In genomic region chr1:7915826-7916225, GRCh38 we compare ENCODE assay signal across 14 cellular contexts. TPM values are rescaled to one million over a fixed set of nuclear protein-coding genes. Genes with fewer than 3 reads are reported as not detected.
A peak's percentile ranks its signal among the peaks of the same experiment; 100 is the strongest.
DNase-seq lines count a peak whose midpoint lies in the region; ATAC-seq and TF ChIP-seq lines count a peak whose summit lies in the region.
"Had no signal": no experiment of that assay in that cellular context is flagged by ENCODE, and none has a peak within 500 bp of the region (broad histone marks: within the 10 kb centered on the region; RNA-seq: fewer than 3 reads in every experiment).

No MANE protein-coding gene starts in this region.

- no peak overlapping the region for H3K4me3 ChIP-seq in MM.1S (ENCODE audit: low read length)
- no peak overlapping the region for H3K4me3 ChIP-seq in SJCRH30
- H3K4me3 ChIP-seq: adrenal gland had no signal

- H3F3A ChIP-seq in MM.1S (ENCODE audit: insufficient read depth, low read length), result no peaks in the 10 kb centered on the region

- H3K36me3 ChIP-seq in MM.1S (replicated peaks; ENCODE audit: insufficient read depth, low read length) (no peaks in the 10 kb centered on the region), SJCRH30 (no peaks in the 10 kb centered on the region)
- H3K36me3 ChIP-seq: adrenal gland had no signal

- no peaks in the 10 kb centered on the region for H3K79me2 ChIP-seq in MM.1S (ENCODE audit: low read length)

- no peak overlapping the region for H2AFZ ChIP-seq in MM.1S (ENCODE audit: low read length)

- POLR2A ChIA-PET in activated CD4-positive, alpha-beta T cell treated with anti-CD3 and anti-CD28 coated beads for 36 hours (lab: Charles Lee), result interaction anchor here (0.6 to 0.7 kb wide), 3 partner anchors 38 to 1241 kb away, joined by 3 to 6 read pairs (median 3); no protein-coding TSS in a partner anchor
- POLR2A ChIA-PET in activated CD4-positive, alpha-beta T cell treated with anti-CD3 and anti-CD28 coated beads, Interleukin-2, amount 10 ng/mL, durations not matched to agents 7 days and 5 days (lab: Charles Lee), result no interaction called here

- peaks cover 43% of the 10 kb centered on the region for H3K4me1 Mint-ChIP-seq in activated CD4-positive, alpha-beta T cell treated with anti-CD3 and anti-CD28 coated beads for 36 hours
- peaks cover 12% of the 10 kb centered on the region for H3K4me1 Mint-ChIP-seq in activated CD4-positive, alpha-beta T cell treated with anti-CD3 and anti-CD28 coated beads, Interleukin-2, amount 10 ng/mL, durations not matched to agents 7 days and 5 days

- peak overlapping the region; percentile 82 for H3K27ac Mint-ChIP-seq in activated CD4-positive, alpha-beta T cell treated with anti-CD3 and anti-CD28 coated beads for 36 hours
- no peak overlapping the region for H3K27ac Mint-ChIP-seq in activated CD4-positive, alpha-beta T cell treated with anti-CD3 and anti-CD28 coated beads, Interleukin-2, amount 10 ng/mL, durations not matched to agents 7 days and 5 days
- H3K27ac Mint-ChIP-seq: CD14-positive monocyte had no signal

- H3K4me1 ChIP-seq in MM.1S (ENCODE audit: low read length) (no peaks in the 10 kb centered on the region), SJCRH30 (no peaks in the 10 kb centered on the region)
- H3K4me1 ChIP-seq: adrenal gland had no signal

- peak; percentile 41 for DNase-seq in activated CD4-positive, alpha-beta T cell treated with anti-CD3 and anti-CD28 coated beads for 36 hours
- DNase-seq in activated CD4-positive, alpha-beta T cell treated with anti-CD3 and anti-CD28 coated beads, Interleukin-2, amount 10 ng/mL, durations not matched to agents 7 days and 5 days, result no peak
- DNase-seq in activated CD8-positive, alpha-beta memory T cell treated with anti-CD3 and anti-CD28 coated beads, Interleukin-2, amount 50 U/mL, for 24 hours (ENCODE audit: extremely low read depth), result peak; percentile 24
- peak; percentile 21 for DNase-seq in activated naive CD8-positive, alpha-beta T cell treated with anti-CD3 and anti-CD28 coated beads, Interleukin-2, amount 50 U/mL, for 16 hours (ENCODE audit: low read depth, low spot score)
- peak; percentile 34 to 39 for DNase-seq in stimulated activated CD8-positive, alpha-beta memory T cell treated with anti-CD3 and anti-CD28 coated beads, Interleukin-4, amount 100 ng/mL, for 1 hour (ENCODE audit: low read depth in 2 of 2, low spot score in 1 of 2)
- DNase-seq in MM.1S, result no peak
- no peak for DNase-seq in SJCRH30
- DNase-seq: adrenal gland, DMS79 treated with DMSO at 0.1 percent for 48 hours, IMR-90 had no signal

- no peaks in the 10 kb centered on the region for H4K20me1 ChIP-seq in MM.1S (ENCODE audit: insufficient read depth, low read length)

- no peaks in the 10 kb centered on the region for H3K27me3 Mint-ChIP-seq in activated CD4-positive, alpha-beta T cell treated with anti-CD3 and anti-CD28 coated beads for 36 hours
- no peaks in the 10 kb centered on the region for H3K27me3 Mint-ChIP-seq in activated CD4-positive, alpha-beta T cell treated with anti-CD3 and anti-CD28 coated beads, Interleukin-2, amount 10 ng/mL, durations not matched to agents 7 days and 5 days

- no peaks in the 10 kb centered on the region for H3K9me2 ChIP-seq in MM.1S (replicated peaks; ENCODE audit: insufficient read depth, low read length)

- TF ChIP-seq CTCF in MM.1S (IDR thresholded peaks at IDR 0.05; ENCODE audit: low read length), result no peak

- H3K9me3 ChIP-seq in MM.1S (replicated peaks; ENCODE audit: insufficient read depth, low read length) (no peaks in the 10 kb centered on the region), SJCRH30 (replicated peaks) (no peaks in the 10 kb centered on the region)
- H3K9me3 ChIP-seq: adrenal gland had no signal

- H3K9ac ChIP-seq in MM.1S (ENCODE audit: low read length), result no peak overlapping the region

- ATAC-seq in activated CD4-positive, alpha-beta T cell treated with anti-CD3 and anti-CD28 coated beads for 36 hours, result no peak
- no peak for ATAC-seq in GM18861 (IDR thresholded peaks at IDR 0.05; ENCODE audit: unreplicated experiment)
- ATAC-seq: left lobe of liver had no signal

- CTCF ChIA-PET in activated CD4-positive, alpha-beta T cell treated with anti-CD3 and anti-CD28 coated beads for 36 hours (lab: Charles Lee), result interaction anchor here (1.0 to 2.3 kb wide), 6 partner anchors 9 to 247 kb away, joined by 3 to 6 read pairs (median 4); partner anchors contain the start of gene TNFRSF9
- CTCF ChIA-PET in activated CD4-positive, alpha-beta T cell treated with anti-CD3 and anti-CD28 coated beads, Interleukin-2, amount 10 ng/mL, durations not matched to agents 7 days and 5 days (lab: Charles Lee), result interaction anchor here (0.5 to 1.0 kb wide), 2 partner anchors 12 to 105 kb away, joined by 3 to 6 read pairs; no protein-coding TSS in a partner anchor

- intact Hi-C loops in activated CD4-positive, alpha-beta T cell treated with anti-CD3 and anti-CD28 coated beads for 36 hours (cut with DNase I, micrococcal nuclease), result no loop called here

- peaks cover 32% of the 10 kb centered on the region for H3K27me3 ChIP-seq in MM.1S (replicated peaks; ENCODE audit: insufficient read depth, low read length)
- H3K27me3 ChIP-seq in SJCRH30, result no peaks in the 10 kb centered on the region; the same call in 1 of the 2 replicates

- H3K4me2 ChIP-seq in MM.1S (ENCODE audit: low read depth, low read length), result no peak overlapping the region

- H3K27ac ChIP-seq in MM.1S (ENCODE audit: low read length) (no peak overlapping the region), SJCRH30 (no peak overlapping the region)
- H3K27ac ChIP-seq: adrenal gland had no signal

- no peak overlapping the region for H3K4me3 Mint-ChIP-seq in activated CD4-positive, alpha-beta T cell treated with anti-CD3 and anti-CD28 coated beads for 36 hours
- no peak overlapping the region for H3K4me3 Mint-ChIP-seq in activated CD4-positive, alpha-beta T cell treated with anti-CD3 and anti-CD28 coated beads, Interleukin-2, amount 10 ng/mL, durations not matched to agents 7 days and 5 days
- H3K4me3 Mint-ChIP-seq: CD14-positive monocyte had no signal

- peaks cover 5% of the 10 kb centered on the region for H3K36me3 Mint-ChIP-seq in activated CD4-positive, alpha-beta T cell treated with anti-CD3 and anti-CD28 coated beads for 36 hours (ENCODE audit: low read depth)
- no peaks in the 10 kb centered on the region for H3K36me3 Mint-ChIP-seq in activated CD4-positive, alpha-beta T cell treated with anti-CD3 and anti-CD28 coated beads, Interleukin-2, amount 10 ng/mL, durations not matched to agents 7 days and 5 days (ENCODE audit: low read depth)

- no peaks in the 10 kb centered on the region for H3K9me3 Mint-ChIP-seq in activated CD4-positive, alpha-beta T cell treated with anti-CD3 and anti-CD28 coated beads for 36 hours (ENCODE audit: low read depth)
- no peaks in the 10 kb centered on the region for H3K9me3 Mint-ChIP-seq in activated CD4-positive, alpha-beta T cell treated with anti-CD3 and anti-CD28 coated beads, Interleukin-2, amount 10 ng/mL, durations not matched to agents 7 days and 5 days

RNA-seq across cellular contexts. Expression of gene TNFRSF9, which starts 24.8 kb away (rescaled TPM):
- total RNA-seq in activated CD4-positive, alpha-beta T cell treated with anti-CD3 and anti-CD28 coated beads for 36 hours, result 10 to 100 TPM; 26.8 to 28.2 TPM
- under 1 TPM; 0.57 to 0.62 TPM for total RNA-seq in activated CD4-positive, alpha-beta T cell treated with anti-CD3 and anti-CD28 coated beads, Interleukin-2, amount 10 ng/mL, durations not matched to agents 7 days and 5 days
- 0.13 TPM in 1 of 2 replicates, not detected in the other for total RNA-seq in SJCRH30 (2014; rRNA removed; shearing (Covaris generic))
- total RNA-seq: osteocyte had no signal

RNA-seq across cellular contexts. Expression of gene PARK7, which starts 45.7 kb away (rescaled TPM):
- 100 to 1,000 TPM; 294 to 390 TPM for total RNA-seq in activated CD4-positive, alpha-beta T cell treated with anti-CD3 and anti-CD28 coated beads for 36 hours
- total RNA-seq in activated CD4-positive, alpha-beta T cell treated with anti-CD3 and anti-CD28 coated beads, Interleukin-2, amount 10 ng/mL, durations not matched to agents 7 days and 5 days, result 100 to 1,000 TPM; 226 to 232 TPM
- 441 and 456 TPM in 2 replicates for total RNA-seq in SJCRH30 (2014; rRNA removed; shearing (Covaris generic))

Comparison
In these comparisons a context has a peak if more than half of its experiments do, and no peak if none do; other contexts are left out.
1. DNase-seq: peak in activated CD4-positive, alpha-beta T cell treated with anti-CD3 and anti-CD28 coated beads for 36 hours (single experiment), activated CD8-positive, alpha-beta memory T cell treated with anti-CD3 and anti-CD28 coated beads, Interleukin-2, amount 50 U/mL, for 24 hours (single experiment), activated naive CD8-positive, alpha-beta T cell treated with anti-CD3 and anti-CD28 coated beads, Interleukin-2, amount 50 U/mL, for 16 hours (single experiment) and stimulated activated CD8-positive, alpha-beta memory T cell treated with anti-CD3 and anti-CD28 coated beads, Interleukin-4, amount 100 ng/mL, for 1 hour (2 of 2); none in activated CD4-positive, alpha-beta T cell treated with anti-CD3 and anti-CD28 coated beads, Interleukin-2, amount 10 ng/mL, durations not matched to agents 7 days and 5 days (single experiment), MM.1S (single experiment) and SJCRH30 (0 of 2).
2. RNA of gene TNFRSF9, which starts 24.8 kb away (total RNA-seq): 26.8 to 28.2 TPM in activated CD4-positive, alpha-beta T cell treated with anti-CD3 and anti-CD28 coated beads for 36 hours; 0.57 to 0.62 TPM in activated CD4-positive, alpha-beta T cell treated with anti-CD3 and anti-CD28 coated beads, Interleukin-2, amount 10 ng/mL, durations not matched to agents 7 days and 5 days and 0.13 TPM in SJCRH30; every median in the first group is over 10 times any median in the second.